Comparison of ENCODE assay signal across 8 cellular contexts in the genomic region with DNA sequence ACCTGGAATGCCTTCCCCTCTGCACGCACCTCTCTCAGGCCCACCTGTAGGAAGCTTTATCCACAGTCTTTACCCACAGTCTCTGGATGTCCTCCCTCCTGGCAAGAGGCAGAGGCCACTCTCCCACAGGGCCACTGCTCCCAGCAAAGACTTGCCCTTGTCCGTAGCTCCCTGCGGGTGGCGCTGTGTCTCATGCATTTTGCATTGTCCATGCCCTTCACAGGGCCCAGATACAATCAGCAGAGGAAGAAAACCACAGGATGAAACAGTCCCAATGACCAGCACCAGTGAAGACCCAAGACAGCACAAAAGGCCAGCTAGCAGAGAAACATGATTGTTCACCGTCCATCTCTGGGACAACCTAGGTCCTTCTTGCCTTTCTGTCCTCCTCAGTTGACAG. TPM values are rescaled to one million over a fixed set of nuclear protein-coding genes. Genes with fewer than 3 reads are reported as not detected.
A peak's percentile ranks its signal among the peaks of the same experiment; 100 is the strongest.
DNase-seq lines count a peak whose midpoint lies in the region; ATAC-seq and TF ChIP-seq lines count a peak whose summit lies in the region.

No MANE protein-coding gene starts in this region.

- no peaks in the 10 kb centered on the region for H3K9me3 ChIP-seq in PC-3 (ENCODE audit: low read length)
- H3K9me3 ChIP-seq in esophagus squamous epithelium: no peaks in the 10 kb centered on the region
- H3K9me3 ChIP-seq in right cardiac atrium (ENCODE audit: control insufficient read depth, low read length): no peaks in the 10 kb centered on the region

- no peak overlapping the region for H3K27ac Mint-ChIP-seq in T-helper 2 cell treated with Interferon-gamma antibody and Interleukin-4, amounts not matched to agents 5 μg/mL and 100 μg/mL, for 36 hours

- H3K36me3 ChIP-seq in PC-3 (ENCODE audit: low read depth, low read length) (no peaks in the 10 kb centered on the region), esophagus squamous epithelium (no peaks in the 10 kb centered on the region)

- no peak overlapping the region for H3K4me3 Mint-ChIP-seq in T-helper 2 cell treated with Interferon-gamma antibody and Interleukin-4, amounts not matched to agents 5 μg/mL and 100 μg/mL, for 36 hours

- H2AFZ ChIP-seq in PC-3 (ENCODE audit: low read length): no peak overlapping the region

- no peak overlapping the region for H3K4me2 ChIP-seq in PC-3 (ENCODE audit: low read length)

- H3K27me3 ChIP-seq in PC-3 (ENCODE audit: low read length) (peaks cover 42% of the 10 kb centered on the region), esophagus squamous epithelium (peaks cover 0 to 90% (median 13%) of the 10 kb centered on the region in 4 donors), right cardiac atrium (ENCODE audit: control insufficient read depth, insufficient read depth) (no peaks in the 10 kb centered on the region)

- no peaks in the 10 kb centered on the region for H3K36me3 Mint-ChIP-seq in T-helper 2 cell treated with Interferon-gamma antibody and Interleukin-4, amounts not matched to agents 5 μg/mL and 100 μg/mL, for 36 hours (ENCODE audit: low read depth)

- POLR2A ChIA-PET in PC-3 (lab: Charles Lee; ENCODE audit: unreplicated experiment): no interaction called here

- H3K4me3 ChIP-seq in PC-3 (ENCODE audit: low read length) (no peak overlapping the region), esophagus squamous epithelium (no peak overlapping the region), right cardiac atrium (ENCODE audit: low read length) (no peak overlapping the region)

- TF ChIP-seq CTCF in 22Rv1 (IDR thresholded peaks at IDR 0.05) (peak; percentile 67), PC-3 (conservative IDR thresholded peaks at IDR 0.05; ENCODE audit: low read depth, low read length) (peak; percentile 55), esophagus squamous epithelium (IDR thresholded peaks at IDR 0.05) (peak in 4 of 6 experiments; percentile 23 to 65 (median 41))

- no peaks in the 10 kb centered on the region for H3F3A ChIP-seq in PC-3 (ENCODE audit: low read length, unreplicated experiment)

- no peaks in the 10 kb centered on the region for H3K79me2 ChIP-seq in PC-3 (ENCODE audit: low read length)

- no peaks in the 10 kb centered on the region for H3K9me3 Mint-ChIP-seq in T-helper 2 cell treated with Interferon-gamma antibody and Interleukin-4, amounts not matched to agents 5 μg/mL and 100 μg/mL, for 36 hours

- no peak overlapping the region for H3K9ac ChIP-seq in PC-3 (ENCODE audit: low read length)

- H3K4me1 ChIP-seq in PC-3 (ENCODE audit: insufficient read depth, low read length) (no peaks in the 10 kb centered on the region), esophagus squamous epithelium (peaks cover 18 to 42% (median 25%) of the 10 kb centered on the region in 3 donors), right cardiac atrium (ENCODE audit: control insufficient read depth, insufficient read depth, low read length) (peaks cover 1% of the 10 kb centered on the region)

- peaks cover 52% of the 10 kb centered on the region for H3K27me3 Mint-ChIP-seq in T-helper 2 cell treated with Interferon-gamma antibody and Interleukin-4, amounts not matched to agents 5 μg/mL and 100 μg/mL, for 36 hours (ENCODE audit: low read depth)

- no peaks in the 10 kb centered on the region for H3K4me1 Mint-ChIP-seq in T-helper 2 cell treated with Interferon-gamma antibody and Interleukin-4, amounts not matched to agents 5 μg/mL and 100 μg/mL, for 36 hours (ENCODE audit: low read depth)

- no peaks in the 10 kb centered on the region for H3K9me2 ChIP-seq in PC-3 (replicated peaks; ENCODE audit: low read length)

- WGBS in esophagus squamous epithelium, 2 donors: 56 to 60% methylated on average over 2 to 5 of the region's 5 CpGs
- 52% methylated on average over 5 of the region's 5 CpGs for whole genome bisulfite sequencing in right cardiac atrium

- no peak for TF ChIP-seq POLR2A in esophagus squamous epithelium (IDR thresholded peaks at IDR 0.05)

- H4K20me1 ChIP-seq in PC-3 (ENCODE audit: low read length): no peaks in the 10 kb centered on the region

- CTCF ChIA-PET in PC-3 (lab: Charles Lee): no interaction called here

- intact Hi-C loops in PC-3 (cut with micrococcal nuclease): no loop called here
- intact Hi-C loops in esophagus squamous epithelium (cut with DNase I): no loop called here
- intact Hi-C loops in right cardiac atrium (cut with DNase I): no loop called here

- ATAC-seq in PC-3 (no peak), HG03378 (IDR thresholded peaks at IDR 0.05; ENCODE audit: unreplicated experiment) (no peak), right cardiac atrium (no peak)

- peak; percentile 48 for DNase-seq in ELR (ENCODE audit: low read depth)
- DNase-seq in PC-3: peak; percentile 16
- no peak for DNase-seq in esophagus squamous epithelium (lab: John Stamatoyannopoulos, UW)
- no peak for DNase-seq in T-helper 2 cell treated with Interferon-gamma antibody and Interleukin-4, amounts not matched to agents 5 μg/mL and 100 μg/mL, for 36 hours (ENCODE audit: low spot score)
- DNase-seq in DMS114 treated with DMSO at 0.1 percent for 48 hours (lab: John Stamatoyannopoulos, UW; ENCODE audit: unreplicated experiment): no peak
- no peak for DNase-seq in right cardiac atrium

- no peak overlapping the region for H3K27ac ChIP-seq in 22Rv1
- H3K27ac ChIP-seq in PC-3 (ENCODE audit: low read length): no peak overlapping the region
- H3K27ac ChIP-seq in esophagus squamous epithelium: no peak overlapping the region
- H3K27ac ChIP-seq in right cardiac atrium (ENCODE audit: low read length): no peak overlapping the region

- no TSS peak for BruUV-seq in PC-3 (replicated peaks; lab: Mats Ljungman, UMichigan)

RNA-seq across cellular contexts. Expression of gene NSG1, which starts 2.1 kb away (rescaled TPM):
- total RNA-seq in PC-3 (2014; rRNA removed) (not detected in 2 replicates), esophagus squamous epithelium (10 to 100 TPM; 21.2 to 48.8 (median 37.5) TPM), right cardiac atrium (10 to 100 TPM in 1 of 4 donors, 1 to 10 TPM in 3; 6.2 to 16.2 (median 7.5) TPM)
- 4.9 TPM for polyA plus RNA-seq in right cardiac atrium

Comparison
In these comparisons a context has a peak if more than half of its experiments do, and no peak if none do; other contexts are left out.
1. DNase-seq: peak in ELR (single experiment) and PC-3 (single experiment); none in esophagus squamous epithelium (single experiment), T-helper 2 cell treated with Interferon-gamma antibody and Interleukin-4, amounts not matched to agents 5 μg/mL and 100 μg/mL, for 36 hours (single experiment), DMS114 treated with DMSO at 0.1 percent for 48 hours (single experiment) and right cardiac atrium (0 of 3).
2. Peak in every context shown above with its lines, with median percentiles within 50 percentile points of each other: CTCF ChIP-seq.